ENCODE assay signal across 14 cellular contexts in genomic region chr10:132628966-132629900, GRCh38.
DNase-seq lines count a peak whose midpoint lies in the region; ATAC-seq and TF ChIP-seq lines count a peak whose summit lies in the region.
"Had no signal": no experiment of that assay in that cellular context is flagged by ENCODE, and none has a peak within 500 bp of the region (broad histone marks: within the 10 kb centered on the region; RNA-seq: fewer than 3 reads in every experiment).

No MANE protein-coding gene starts in this region.

- whole genome bisulfite sequencing in psoas muscle, 3 donors, result 50 to 69% (median 51%) methylated on average over 21 of the region's 21 CpGs
- WGBS in aorta, 2 donors, result 85 to 88% methylated on average over 21 of the region's 21 CpGs

- H3K9me3 ChIP-seq in psoas muscle, result no peaks in the 10 kb centered on the region
- no peaks in the 10 kb centered on the region for H3K9me3 ChIP-seq in aorta (ENCODE audit: control insufficient read depth, low read length)

- H3K27ac ChIP-seq in psoas muscle, result peak overlapping the region; percentile 98
- H3K27ac ChIP-seq in aorta (ENCODE audit: low read depth in 1 of 2, low read length in 2 of 2), result peak overlapping the region in 1 of 2 donors; percentile 94

- H3K4me3 ChIP-seq in psoas muscle (peak overlapping the region; percentile 19), aorta (ENCODE audit: low read length in 2 of 2) (no peak overlapping the region)
- H3K4me3 ChIP-seq: K562, lung had no signal

- intact Hi-C loops in left cardiac atrium (cut with DNase I), result no loop called here
- intact Hi-C loops in psoas muscle (cut with DNase I), result loop anchor here (5.0 kb wide), 2 partner anchors 37 to 112 kb away; no protein-coding TSS in a partner anchor
- intact Hi-C loops in aorta (cut with DNase I), result loop anchor here in 1 of 2 donors (5.0 kb wide), 1 partner anchor 37 kb away; no protein-coding TSS in a partner anchor

- ATAC-seq in left cardiac atrium, result no peak
- ATAC-seq in psoas muscle, result peak; percentile 52 to 64 (median 58)
- ATAC-seq in aorta (ENCODE audit: low FRiP score), result no peak
- ATAC-seq in HG03520 (IDR thresholded peaks at IDR 0.05; ENCODE audit: unreplicated experiment), result no peak
- ATAC-seq in HG02588 (IDR thresholded peaks at IDR 0.05; ENCODE audit: unreplicated experiment), result no peak

- peaks cover 78% of the 10 kb centered on the region for H3K4me1 ChIP-seq in psoas muscle
- H3K4me1 ChIP-seq in aorta (ENCODE audit: control insufficient read depth in 1 of 2, insufficient read depth in 2 of 2, low read length in 2 of 2), result peaks cover 0 to 4% of the 10 kb centered on the region in 2 donors

- H3K27me3 ChIP-seq in psoas muscle (ENCODE audit: insufficient read depth in 3 of 3, low read length in 2 of 3), result no peaks in the 10 kb centered on the region
- no peaks in the 10 kb centered on the region for H3K27me3 ChIP-seq in aorta (ENCODE audit: control insufficient read depth in 1 of 2, insufficient read depth in 2 of 2, low read length in 1 of 2)

- H3K36me3 ChIP-seq in psoas muscle (ENCODE audit: insufficient read depth in 1 of 2, low read depth in 1 of 2) (no peaks in the 10 kb centered on the region), aorta (ENCODE audit: control insufficient read depth in 1 of 2, insufficient read depth in 2 of 2, low read length in 1 of 2) (no peaks in the 10 kb centered on the region)

- TF ChIP-seq CTCF in psoas muscle (IDR thresholded peaks at IDR 0.05), result no peak

- peak; percentile 49 for DNase-seq in activated effector memory CD4-positive, alpha-beta T cell treated with anti-CD3 and anti-CD28 coated beads, Interleukin-2, amount 50 U/mL, for 16 hours
- no peak for DNase-seq in activated effector memory CD4-positive, alpha-beta T cell treated with Interleukin-2 at 50 U/mL for 16 hours
- peak; percentile 18 for DNase-seq in left cardiac atrium
- DNase-seq in psoas muscle, result peak; percentile 58 to 82
- DNase-seq in aorta, result peak; percentile 35 to 67
- no peak for DNase-seq in stimulated activated naive CD4-positive, alpha-beta T cell (lab: John Stamatoyannopoulos, UW)
- DNase-seq: effector CD8-positive, alpha-beta T cell; NCI-H1694; NCI-H748 treated with DMSO at 0.1 percent for 48 hours; SHP77 treated with DMSO at 0.1 percent for 48 hours had no signal

Comparison
In these comparisons a context has a peak if more than half of its experiments do, and no peak if none do; other contexts are left out.
1. DNase-seq: peak in activated effector memory CD4-positive, alpha-beta T cell treated with anti-CD3 and anti-CD28 coated beads, Interleukin-2, amount 50 U/mL, for 16 hours (single experiment), left cardiac atrium (single experiment), psoas muscle (2 of 2) and aorta (2 of 2); none in activated effector memory CD4-positive, alpha-beta T cell treated with Interleukin-2 at 50 U/mL for 16 hours (single experiment) and stimulated activated naive CD4-positive, alpha-beta T cell (0 of 6).
2. ATAC-seq: peak in psoas muscle (4 of 4); none in left cardiac atrium (0 of 2), aorta (single experiment), HG03520 (single experiment) and HG02588 (single experiment).
3. intact Hi-C loops: an anchor here in psoas muscle (5.0 kb wide); none called in left cardiac atrium.